Comparison of ENCODE assay signal across 18 cellular contexts in the genomic region with DNA sequence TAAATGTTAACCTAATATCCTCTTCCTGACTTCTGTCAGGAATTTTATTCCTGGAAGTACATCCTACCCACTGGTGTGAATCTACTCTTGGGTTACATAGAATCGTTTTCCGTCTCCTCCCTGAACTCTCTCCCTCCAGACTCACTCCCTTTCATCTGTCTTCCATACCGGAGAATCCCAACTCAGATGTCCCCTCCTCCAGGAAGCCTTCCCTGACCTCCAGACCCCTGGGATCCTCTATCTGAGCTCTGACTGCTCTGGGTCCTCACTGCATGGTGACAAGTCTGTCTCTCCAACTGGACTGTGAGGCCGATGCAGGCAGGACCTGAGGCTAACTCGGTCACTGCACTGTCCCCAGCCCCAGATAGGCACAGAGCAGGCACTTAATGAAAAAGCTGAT. TPM values are rescaled to one million over a fixed set of nuclear protein-coding genes. Genes with fewer than 3 reads are reported as not detected.
DNase-seq lines count a peak whose midpoint lies in the region; ATAC-seq, FAIRE-seq and TF ChIP-seq lines count a peak whose summit lies in the region.
"Had no signal": no experiment of that assay in that cellular context is flagged by ENCODE, and none has a peak within 500 bp of the region (broad histone marks: within the 10 kb centered on the region; RNA-seq: fewer than 3 reads in every experiment).

No MANE protein-coding gene starts in this region.

- SMC1A ChIA-PET in GM12878 (lab: Charles Lee; ENCODE audit: uncharacterized antibody, unreplicated experiment) = no interaction called here

- no peaks in the 10 kb centered on the region for H3K9me3 ChIP-seq in GM12878 (replicated peaks; ENCODE audit: control insufficient read depth, insufficient read depth, low read length)
- H3K9me3 ChIP-seq: BLaER1 had no signal

- no peak for ATAC-seq in activated naive CD8-positive, alpha-beta T cell treated with anti-CD3 and anti-CD28 coated beads, Interleukin-2, amount 50 U/mL, for 24 hours
- no peak for ATAC-seq in GM12878
- ATAC-seq: Panc1 had no signal

- H3K9me3 Mint-ChIP-seq in activated naive CD8-positive, alpha-beta T cell (ENCODE audit: low read depth) = no peaks in the 10 kb centered on the region
- no peaks in the 10 kb centered on the region for H3K9me3 Mint-ChIP-seq in activated naive CD8-positive, alpha-beta T cell treated with anti-CD3 and anti-CD28 coated beads, Interleukin-2, amount 50 U/mL, for 24 hours
- H3K9me3 Mint-ChIP-seq in Calu3 (ENCODE audit: low read depth, unreplicated experiment) (no peaks in the 10 kb centered on the region), nephron progenitor cell (no peaks in the 10 kb centered on the region)

- TF ChIP-seq RAD21 in GM12878 (IDR thresholded peaks at IDR 0.05; ENCODE audit: insufficient read depth, low read depth, low read length) = no peak

- BruUV-seq in Calu3 (replicated peaks; lab: Mats Ljungman, UMichigan) = no TSS peak
- TSS peak; percentile 50 for BruUV-seq in GM12878 (replicated peaks; lab: Mats Ljungman, UMichigan)

- H3K27me3 Mint-ChIP-seq in activated naive CD8-positive, alpha-beta T cell = no peaks in the 10 kb centered on the region
- H3K27me3 Mint-ChIP-seq in activated naive CD8-positive, alpha-beta T cell treated with anti-CD3 and anti-CD28 coated beads, Interleukin-2, amount 50 U/mL, for 24 hours = no peaks in the 10 kb centered on the region
- H3K27me3 Mint-ChIP-seq in Calu3 (ENCODE audit: unreplicated experiment) (no peaks in the 10 kb centered on the region), nephron progenitor cell (ENCODE audit: low read depth, poor library complexity) (peaks cover 3% of the 10 kb centered on the region)

- WGBS in GM12878 (ENCODE audit: insufficient coverage, insufficient replicate concordance, low lambda C conversion rate, missing lambda C conversion rate) = 85% methylated on average over 5 of the region's 5 CpGs

- RAD21 ChIA-PET in GM12878 (lab: Charles Lee; ENCODE audit: unreplicated experiment) = no interaction called here

- H3K27me3 ChIP-seq in GM12878 (replicated peaks in 1 of 2; ENCODE audit: control insufficient read depth in 2 of 2, insufficient read depth in 2 of 2, low read length in 1 of 2) = no peaks in the 10 kb centered on the region
- H3K27me3 ChIP-seq: BLaER1 had no signal

- no peak for TF ChIP-seq POLR2A in GM12878 (IDR thresholded peaks at IDR 0.05; ENCODE audit: low read depth, low read length)

- peaks cover 9% of the 10 kb centered on the region for H3K79me2 ChIP-seq in GM12878 (ENCODE audit: control insufficient read depth, insufficient read depth, low read length)

- no peak for TF ChIP-seq EP300 in GM12878 (IDR thresholded peaks at IDR 0.05; ENCODE audit: borderline replicate concordance in 1 of 2, control insufficient read depth in 1 of 2, low read depth in 2 of 2, low read length in 2 of 2)

- DNase-seq in activated naive CD8-positive, alpha-beta T cell treated with anti-CD3 and anti-CD28 coated beads, Interleukin-2, amount 50 U/mL, for 24 hours = no peak
- DNase-seq in Calu3 = no peak
- DNase-seq in GM12878 (ENCODE audit: low read depth, low spot score) = no peak
- DNase-seq in nephron progenitor cell = no peak
- DNase-seq in substantia nigra (lab: John Stamatoyannopoulos, UW) = no peak
- no peak for DNase-seq in DMS53 (lab: John Stamatoyannopoulos, UW)
- DNase-seq in dermis blood vessel endothelial cell = no peak
- DNase-seq: GOT3, Karpas-422, MM.1S, NCI-H1092 treated with DMSO at 0.1 percent for 48 hours, NCI-H2081 treated with DMSO at 0.1 percent for 48 hours, NCI-H510A treated with DMSO at 0.1 percent for 48 hours, Right ventricle myocardium superior had no signal

- peaks cover 46% of the 10 kb centered on the region for H3K4me1 Mint-ChIP-seq in activated naive CD8-positive, alpha-beta T cell (ENCODE audit: low read depth)
- H3K4me1 Mint-ChIP-seq in activated naive CD8-positive, alpha-beta T cell treated with anti-CD3 and anti-CD28 coated beads, Interleukin-2, amount 50 U/mL, for 24 hours = peaks cover 43% of the 10 kb centered on the region
- H3K4me1 Mint-ChIP-seq in Calu3 (ENCODE audit: low read depth, unreplicated experiment) = peaks cover 9% of the 10 kb centered on the region
- peaks cover 18% of the 10 kb centered on the region for H3K4me1 Mint-ChIP-seq in nephron progenitor cell

- H4K20me1 ChIP-seq in GM12878 (ENCODE audit: control insufficient read depth, insufficient read depth) = no peaks in the 10 kb centered on the region

- H3K4me3 ChIP-seq in GM12878 = no peak overlapping the region
- H3K4me3 ChIP-seq: BLaER1 had no signal

- CTCF ChIA-PET in Calu3 (lab: Charles Lee) (no interaction called here), GM12878 (lab: Yijun Ruan, JAX) (interaction anchor here (1.0 to 1.4 kb wide), 2 partner anchors 22 kb away, joined by 3 to 4 read pairs; no protein-coding TSS in a partner anchor)

- in situ Hi-C loops in GM12878 (cut with MboI) = no loop called here

- H3K4me3 Mint-ChIP-seq in activated naive CD8-positive, alpha-beta T cell = no peak overlapping the region
- H3K4me3 Mint-ChIP-seq in activated naive CD8-positive, alpha-beta T cell treated with anti-CD3 and anti-CD28 coated beads, Interleukin-2, amount 50 U/mL, for 24 hours = no peak overlapping the region
- H3K4me3 Mint-ChIP-seq in Calu3 (ENCODE audit: low read depth, unreplicated experiment) (no peak overlapping the region), nephron progenitor cell (no peak overlapping the region)

- H3K4me2 ChIP-seq in GM12878 (ENCODE audit: control insufficient read depth, insufficient read depth) = no peak overlapping the region
- H3K4me2 ChIP-seq: BLaER1 had no signal

- peak overlapping the region; percentile 41 for H3K27ac Mint-ChIP-seq in activated naive CD8-positive, alpha-beta T cell
- no peak overlapping the region for H3K27ac Mint-ChIP-seq in activated naive CD8-positive, alpha-beta T cell treated with anti-CD3 and anti-CD28 coated beads, Interleukin-2, amount 50 U/mL, for 24 hours
- H3K27ac Mint-ChIP-seq in Calu3 (ENCODE audit: unreplicated experiment) (peak overlapping the region; percentile 8), nephron progenitor cell (peak overlapping the region; percentile 34)

- no peaks in the 10 kb centered on the region for H3K36me3 Mint-ChIP-seq in activated naive CD8-positive, alpha-beta T cell
- peaks cover 2% of the 10 kb centered on the region for H3K36me3 Mint-ChIP-seq in activated naive CD8-positive, alpha-beta T cell treated with anti-CD3 and anti-CD28 coated beads, Interleukin-2, amount 50 U/mL, for 24 hours (ENCODE audit: low read depth)
- H3K36me3 Mint-ChIP-seq in Calu3 (ENCODE audit: insufficient read depth, unreplicated experiment) = peaks cover 8% of the 10 kb centered on the region
- peaks cover 5% of the 10 kb centered on the region for H3K36me3 Mint-ChIP-seq in nephron progenitor cell (ENCODE audit: low read depth)

- intact Hi-C loops in Calu3 (cut with micrococcal nuclease; ENCODE audit: unreplicated experiment) = no loop called here
- intact Hi-C loops in GM12878 (cut with micrococcal nuclease; ENCODE audit: unreplicated experiment) = loop anchor here (5.0 kb wide), 1 partner anchor 38 kb away; no protein-coding TSS in a partner anchor

- H3K4me1 ChIP-seq in GM12878 (ENCODE audit: control insufficient read depth, insufficient read depth, low read length) = peaks cover 25% of the 10 kb centered on the region

- no peak for FAIRE-seq in GM12878 (lab: Jason Lieb, UNC)

- POLR2A ChIA-PET in GM12878 (lab: Charles Lee) = no interaction called here

- H3K9ac ChIP-seq in GM12878 (ENCODE audit: control insufficient read depth, insufficient read depth, low read length) = no peak overlapping the region
- H3K9ac ChIP-seq: BLaER1 had no signal

- H3K36me3 ChIP-seq in GM12878 (ENCODE audit: control insufficient read depth in 2 of 2, insufficient read depth in 2 of 2, low read length in 1 of 2) = peaks cover 3 to 6% of the 10 kb centered on the region in 2 experiments; a peak in 3 of 4 replicates

- TF ChIP-seq CTCF in Calu3 (IDR thresholded peaks at IDR 0.05; ENCODE audit: unreplicated experiment) (no peak), GM12878 (IDR thresholded peaks at IDR 0.05 in 2 of 3, conservative IDR thresholded peaks at IDR 0.05 in 1 of 3; ENCODE audit: control insufficient read depth in 2 of 3, extremely low read depth in 1 of 3, insufficient read depth in 1 of 3, low read depth in 3 of 3, low read length in 3 of 3) (no peak), nephron progenitor cell (IDR thresholded peaks at IDR 0.05) (no peak)

- H2AFZ ChIP-seq in GM12878 (ENCODE audit: control insufficient read depth, low read depth, low read length) = no peak overlapping the region

- H3K27ac ChIP-seq in GM12878 (ENCODE audit: control insufficient read depth, insufficient read depth) = no peak overlapping the region
- H3K27ac ChIP-seq in substantia nigra (ENCODE audit: low read depth, low read length, poor library complexity, severe bottlenecking) = no peak overlapping the region
- H3K27ac ChIP-seq: BLaER1 had no signal

RNA-seq across cellular contexts. Expression of gene OPA3, which starts 24.6 kb away (rescaled TPM):
- total RNA-seq in Calu3 (2022) (14.2 and 17.1 TPM in 2 replicates), GM12878 (2014; rRNA removed) (5.9 and 8.0 TPM in 2 replicates), GM12878 (2014; rRNA removed; fragmentation: Illumina TruSeq; extraction: Trizol) (9.8 and 10.0 TPM in 2 replicates), GM12878 (2021) (18.1 and 22.2 TPM in 2 replicates), dermis blood vessel endothelial cell (5.1 and 9.4 TPM in 2 replicates)
- 11.7 and 16.1 TPM in 2 replicates for total RNA-seq in GM12878 (2013; cell fraction: nucleolus; rRNA removed)
- 4.2 TPM for polyA plus RNA-seq in GM12878 (2011; ENCODE audit: low read depth)
- polyA plus RNA-seq in GM12878 (2011; rRNA removed) (15.0 and 24.3 TPM in 2 replicates), GM12878 (2014; fragmentation: Illumina TruSeq; extraction: Trizol) (10.6 and 12.8 TPM in 2 replicates), GM12878 (2014; fragmentation: Nextera tagmentation; extraction: Ambion mirVana) (1 to 10 TPM; 2.2 to 2.3 TPM), GM12878 (2014; rRNA removed) (11.4 and 13.8 TPM in 2 replicates), GM12878 (2016; fragmentation: Nextera tagmentation; extraction: Ambion mirVana) (10 to 100 TPM; 21.7 to 22.4 TPM)
- polyA plus RNA-seq in GM12878 (2011; cell fraction: cytosol; rRNA removed) = 32.7 and 39.1 TPM in 2 replicates
- polyA plus RNA-seq in GM12878 (2011; cell fraction: nucleus; rRNA removed) = 9.0 and 14.1 TPM in 2 replicates
- 7.4 and 7.6 TPM in 2 replicates for polyA plus RNA-seq in GM12878 (2012)
- 23.6 and 30.2 TPM in 2 replicates for polyA minus RNA-seq in GM12878 (2011; rRNA and poly(A)+ RNA removed)
- 8.1 and 10.3 TPM in 2 replicates for polyA minus RNA-seq in GM12878 (2011; cell fraction: cytosol; rRNA and poly(A)+ RNA removed)
- polyA minus RNA-seq in GM12878 (2011; cell fraction: nucleus; rRNA and poly(A)+ RNA removed) = 1.6 and 3.3 TPM in 2 replicates

RNA-seq across cellular contexts. Expression of gene GPR4, which starts 42.0 kb away (rescaled TPM):
- total RNA-seq in Calu3 (2022) (not detected in 2 replicates), GM12878 (2014; rRNA removed) (not detected in 2 replicates), GM12878 (2014; rRNA removed; fragmentation: Illumina TruSeq; extraction: Trizol) (not detected in 2 replicates), GM12878 (2021) (not detected in 2 replicates), dermis blood vessel endothelial cell (3.2 and 5.0 TPM in 2 replicates)
- 0.10 TPM in 1 of 2 replicates, not detected in the other for total RNA-seq in GM12878 (2013; cell fraction: nucleolus; rRNA removed)
- not detected for polyA plus RNA-seq in GM12878 (2011; ENCODE audit: low read depth)
- polyA plus RNA-seq in GM12878 (2011; rRNA removed) (not detected in 2 replicates), GM12878 (2014; fragmentation: Illumina TruSeq; extraction: Trizol) (not detected in 2 replicates), GM12878 (2014; fragmentation: Nextera tagmentation; extraction: Ambion mirVana) (not detected), GM12878 (2014; rRNA removed) (0.03 TPM in 1 of 2 replicates, not detected in the other), GM12878 (2016; fragmentation: Nextera tagmentation; extraction: Ambion mirVana) (not detected)
- 0.07 TPM in 1 of 2 replicates, not detected in the other for polyA plus RNA-seq in GM12878 (2011; cell fraction: cytosol; rRNA removed)
- 0.12 and 0.13 TPM in 2 replicates for polyA plus RNA-seq in GM12878 (2011; cell fraction: nucleus; rRNA removed)
- polyA plus RNA-seq in GM12878 (2012) = not detected in 2 replicates
- polyA minus RNA-seq in GM12878 (2011; rRNA and poly(A)+ RNA removed) = not detected in 2 replicates
- polyA minus RNA-seq in GM12878 (2011; cell fraction: cytosol; rRNA and poly(A)+ RNA removed) = not detected in 2 replicates
- polyA minus RNA-seq in GM12878 (2011; cell fraction: nucleus; rRNA and poly(A)+ RNA removed) = not detected in 2 replicates
- total RNA-seq: A172 had no signal

RNA-seq across cellular contexts. Expression of gene VASP, which starts 52.8 kb away (rescaled TPM):
- 194 and 219 TPM in 2 replicates for total RNA-seq in Calu3 (2022)
- total RNA-seq in GM12878 (2013; cell fraction: nucleolus; rRNA removed) = 67.3 and 71.5 TPM in 2 replicates
- 220 and 298 TPM in 2 replicates for total RNA-seq in GM12878 (2014; rRNA removed)
- 84.2 and 95.6 TPM in 2 replicates for total RNA-seq in GM12878 (2014; rRNA removed; fragmentation: Illumina TruSeq; extraction: Trizol)
- total RNA-seq in GM12878 (2021) = 217 and 228 TPM in 2 replicates
- polyA plus RNA-seq in GM12878 (2011; ENCODE audit: low read depth) = 35.0 TPM
- 59.1 and 74.0 TPM in 2 replicates for polyA plus RNA-seq in GM12878 (2011; rRNA removed)
- polyA plus RNA-seq in GM12878 (2011; cell fraction: cytosol; rRNA removed) = 87.1 and 124 TPM in 2 replicates
- 95.6 and 133 TPM in 2 replicates for polyA plus RNA-seq in GM12878 (2011; cell fraction: nucleus; rRNA removed)
- 73.2 and 77.3 TPM in 2 replicates for polyA plus RNA-seq in GM12878 (2012)
- polyA plus RNA-seq in GM12878 (2014; fragmentation: Illumina TruSeq; extraction: Trizol) = 98.4 and 139 TPM in 2 replicates
- 10 to 100 TPM; 19.5 to 27.5 TPM for polyA plus RNA-seq in GM12878 (2014; fragmentation: Nextera tagmentation; extraction: Ambion mirVana)
- polyA plus RNA-seq in GM12878 (2014; rRNA removed) = 188 and 276 TPM in 2 replicates
- 10 to 100 TPM; 39.8 to 50.4 TPM for polyA plus RNA-seq in GM12878 (2016; fragmentation: Nextera tagmentation; extraction: Ambion mirVana)
- polyA minus RNA-seq in GM12878 (2011; rRNA and poly(A)+ RNA removed) = 43.7 and 84.4 TPM in 2 replicates
- 58.4 and 68.9 TPM in 2 replicates for polyA minus RNA-seq in GM12878 (2011; cell fraction: cytosol; rRNA and poly(A)+ RNA removed)
- 42.8 and 79.8 TPM in 2 replicates for polyA minus RNA-seq in GM12878 (2011; cell fraction: nucleus; rRNA and poly(A)+ RNA removed)
- 93.9 and 101 TPM in 2 replicates for total RNA-seq in dermis blood vessel endothelial cell
